ENCODE assay signal across 8 cellular contexts in the genomic region with DNA sequence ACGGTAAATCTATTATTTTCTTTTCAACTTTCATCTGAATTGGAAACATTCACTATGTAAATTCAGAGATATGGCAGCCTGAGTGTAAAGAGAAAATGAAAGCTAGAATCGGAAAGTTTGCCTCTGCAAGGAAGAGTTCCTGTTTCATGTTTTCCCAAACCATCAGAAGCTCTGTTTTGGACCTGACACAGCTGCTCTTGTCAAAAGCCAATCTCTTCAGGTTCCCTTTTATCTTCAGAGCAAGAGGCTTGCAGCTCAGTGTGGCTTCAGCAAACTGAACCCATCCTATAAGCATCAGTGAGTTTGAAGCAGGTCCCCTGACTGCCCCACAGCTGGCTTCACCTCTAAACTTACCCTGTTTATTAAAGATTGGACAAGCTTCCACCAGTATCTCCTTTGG.
DNase-seq lines count a peak whose midpoint lies in the region; ATAC-seq lines count a peak whose summit lies in the region.

No MANE protein-coding gene starts in this region.

- no peak overlapping the region for H2BK15ac ChIP-seq in neuronal stem cell (ENCODE audit: low read length)

- no peaks in the 10 kb centered on the region for H3K9me3 ChIP-seq in neuronal stem cell (replicated peaks in 1 of 2; ENCODE audit: control insufficient read depth in 2 of 2, insufficient read depth in 1 of 2, low read depth in 1 of 2, low read length in 2 of 2)

- H3K36me3 ChIP-seq in neuronal stem cell (replicated peaks in 1 of 2; ENCODE audit: control insufficient read depth in 2 of 2, insufficient read depth in 2 of 2, low read length in 2 of 2), result no peaks in the 10 kb centered on the region

- no peak overlapping the region for H2BK120ac ChIP-seq in neuronal stem cell (ENCODE audit: low read depth, low read length)

- H3K4me3 ChIP-seq in neuronal stem cell (ENCODE audit: low read length in 2 of 2), result no peak overlapping the region

- no peak overlapping the region for H3K9ac ChIP-seq in neuronal stem cell (ENCODE audit: low read depth, low read length, poor library complexity)

- H2BK5ac ChIP-seq in neuronal stem cell (ENCODE audit: low read length), result no peak overlapping the region

- no peak overlapping the region for H2BK12ac ChIP-seq in neuronal stem cell (ENCODE audit: low read length)

- no peak overlapping the region for H3K14ac ChIP-seq in neuronal stem cell (ENCODE audit: low read length)

- DNase-seq in NOMO-1 treated with DMSO at 0.1 percent for 48 hours (lab: John Stamatoyannopoulos, UW; ENCODE audit: unreplicated experiment) (peak; percentile 36), neuronal stem cell (ENCODE audit: low spot score) (no peak), NCI-H187 treated with DMSO at 0.1 percent for 48 hours (lab: John Stamatoyannopoulos, UW) (no peak), GF-D8 (lab: John Stamatoyannopoulos, UW) (no peak), islet precursor cell (no peak)
- no peak for DNase-seq in central memory CD4-positive, alpha-beta T cell

- peaks cover 0 to 3% of the 10 kb centered on the region in 2 donors for H3K4me1 ChIP-seq in neuronal stem cell (ENCODE audit: control insufficient read depth in 2 of 2, insufficient read depth in 1 of 2, low read depth in 1 of 2, low read length in 2 of 2)

- H3K27me3 ChIP-seq in neuronal stem cell (ENCODE audit: control insufficient read depth in 3 of 3, insufficient read depth in 3 of 3, low read depth in 1 of 3, low read length in 3 of 3), result no peaks in the 10 kb centered on the region

- H3K4me2 ChIP-seq in neuronal stem cell (ENCODE audit: insufficient read depth, low read length, poor library complexity, severe bottlenecking), result no peak overlapping the region

- H2AK5ac ChIP-seq in neuronal stem cell (ENCODE audit: low read depth, low read length), result no peak overlapping the region

- no peak overlapping the region for H3K4ac ChIP-seq in neuronal stem cell (ENCODE audit: low read length)

- no peak overlapping the region for H3K18ac ChIP-seq in neuronal stem cell (ENCODE audit: low read length)

- WGBS in neuronal stem cell (ENCODE audit: extremely low coverage in 2 of 2, insufficient read length in 2 of 2, insufficient replicate concordance in 1 of 2), 2 donors, result no CpG with 5 or more reads among the region's 2 CpGs

- H3K27ac ChIP-seq in neuronal stem cell (replicated peaks; ENCODE audit: low read length), result no peak overlapping the region

- H2AFZ ChIP-seq in neuronal stem cell (ENCODE audit: low read length), result peak overlapping the region; percentile 67

- H3K23ac ChIP-seq in neuronal stem cell (ENCODE audit: low read depth, low read length, poor library complexity), result no peak overlapping the region

- H4K8ac ChIP-seq in neuronal stem cell (ENCODE audit: low read depth, low read length), result no peak overlapping the region

- H3K79me1 ChIP-seq in neuronal stem cell (ENCODE audit: low read depth, low read length), result no peaks in the 10 kb centered on the region

- ATAC-seq in GM18861 (IDR thresholded peaks at IDR 0.05; ENCODE audit: unreplicated experiment) (peak; percentile 73), HG02588 (IDR thresholded peaks at IDR 0.05; ENCODE audit: unreplicated experiment) (peak; percentile 84)

- no peak overlapping the region for H4K91ac ChIP-seq in neuronal stem cell (ENCODE audit: low read depth, low read length, poor library complexity)
